Comparison of ENCODE assay signal across 8 cellular contexts in the genomic region with DNA sequence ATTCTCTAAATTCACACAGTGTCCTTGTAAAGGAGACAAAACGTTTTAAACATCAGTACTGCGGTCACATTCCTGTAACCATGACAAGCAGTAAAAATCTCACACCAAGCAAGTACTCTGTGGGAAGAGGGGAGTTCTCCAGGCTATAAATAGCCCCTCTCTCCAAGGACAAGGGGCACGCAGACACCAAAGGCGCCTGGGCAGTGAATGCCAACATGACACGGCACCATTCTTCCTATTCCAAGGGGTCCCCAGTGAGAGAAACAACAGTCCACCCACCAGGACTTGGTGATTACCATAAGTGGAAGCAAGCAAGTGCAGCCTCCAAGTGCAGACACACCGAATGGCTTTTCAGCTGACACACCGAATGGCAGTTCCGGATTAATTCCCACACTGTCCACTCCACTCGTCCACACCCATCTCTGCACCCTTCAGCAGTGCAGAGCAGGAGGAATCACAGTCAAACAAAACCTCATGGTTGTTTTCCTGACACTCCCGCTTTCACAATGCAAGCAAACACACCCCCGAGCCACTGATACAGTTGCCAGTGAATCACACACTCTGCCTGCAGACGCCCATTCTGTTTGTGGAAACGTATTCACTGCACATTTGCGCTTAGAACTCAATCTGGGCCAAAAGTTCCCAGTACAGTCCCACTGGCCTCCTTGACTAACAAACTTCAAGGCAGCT.
A peak's percentile ranks its signal among the peaks of the same experiment; 100 is the strongest.
DNase-seq lines count a peak whose midpoint lies in the region; ATAC-seq and TF ChIP-seq lines count a peak whose summit lies in the region.

No MANE protein-coding gene starts in this region.

- H3F3A ChIP-seq in OCI-LY1 (ENCODE audit: insufficient read depth, low read length), result 0 out of 2 replicates have a peak, but pooled peaks cover 5% of the 10 kb centered on the region

- H3K9me3 Mint-ChIP-seq in stimulated activated naive CD8-positive, alpha-beta T cell treated with anti-CD3 and anti-CD28 coated beads, Interleukin-15, Interleukin-2, amounts not matched to agents 100 ng/mL and 50 ng/mL, for 24 hours, result no peaks in the 10 kb centered on the region

- TF ChIP-seq CTCF in OCI-LY1 (IDR thresholded peaks at IDR 0.05; ENCODE audit: low read length), result no peak
- TF ChIP-seq CTCF in cardiac fibroblast (IDR thresholded peaks at IDR 0.05; ENCODE audit: low read depth, low read length), result no peak

- no peaks in the 10 kb centered on the region for H3K9me3 ChIP-seq in ES-I3 (ENCODE audit: control insufficient read depth, insufficient read depth, low read length)
- H3K9me3 ChIP-seq in OCI-LY1 (ENCODE audit: low read length), result no peaks in the 10 kb centered on the region

- H3K9ac ChIP-seq in ES-I3 (ENCODE audit: low read depth, low read length) (peak overlapping the region; percentile 82; the same call in 1 of the 2 replicates), OCI-LY1 (ENCODE audit: low read length) (peak overlapping the region; percentile 18; the same call in 1 of the 2 replicates)

- H3K4me3 ChIP-seq in OCI-LY1 (ENCODE audit: low read depth, low read length, poor library complexity, severe bottlenecking) (peak overlapping the region; percentile 80), cardiac fibroblast (replicated peaks in 1 of 2; ENCODE audit: low read depth in 2 of 2, low read length in 2 of 2) (peak overlapping the region; percentile 82 to 90)

- peaks cover 42% of the 10 kb centered on the region for H3K4me1 ChIP-seq in ES-I3 (ENCODE audit: insufficient read depth, low read length)
- H3K4me1 ChIP-seq in OCI-LY1 (ENCODE audit: insufficient read depth, low read length, severe bottlenecking), result peaks cover 54% of the 10 kb centered on the region

- H3K27ac ChIP-seq in OCI-LY1 (ENCODE audit: low read depth, low read length, poor library complexity, severe bottlenecking) (no peak overlapping the region), layer of hippocampus (ENCODE audit: low read depth, low read length) (peak overlapping the region; percentile 90)

- peak overlapping the region; percentile 91 for H3K4me2 ChIP-seq in OCI-LY1 (ENCODE audit: low read length)

- H3K36me3 Mint-ChIP-seq in stimulated activated naive CD8-positive, alpha-beta T cell treated with anti-CD3 and anti-CD28 coated beads, Interleukin-15, Interleukin-2, amounts not matched to agents 100 ng/mL and 50 ng/mL, for 24 hours (ENCODE audit: low read depth), result peaks cover 4% of the 10 kb centered on the region

- no peaks in the 10 kb centered on the region; the same call in 1 of the 2 replicates for H3K27me3 ChIP-seq in OCI-LY1 (ENCODE audit: insufficient read depth, low read length)
- H3K27me3 ChIP-seq in layer of hippocampus (ENCODE audit: control insufficient read depth, insufficient read depth, low read length), result no peaks in the 10 kb centered on the region

- H3K9me2 ChIP-seq in OCI-LY1 (ENCODE audit: low read depth, low read length), result no peaks in the 10 kb centered on the region

- H3K27me3 Mint-ChIP-seq in stimulated activated naive CD8-positive, alpha-beta T cell treated with anti-CD3 and anti-CD28 coated beads, Interleukin-15, Interleukin-2, amounts not matched to agents 100 ng/mL and 50 ng/mL, for 24 hours, result no peaks in the 10 kb centered on the region

- H4K20me1 ChIP-seq in OCI-LY1 (ENCODE audit: insufficient read depth, low read length), result no peaks in the 10 kb centered on the region

- peaks cover 80% of the 10 kb centered on the region for H3K4me1 Mint-ChIP-seq in stimulated activated naive CD8-positive, alpha-beta T cell treated with anti-CD3 and anti-CD28 coated beads, Interleukin-15, Interleukin-2, amounts not matched to agents 100 ng/mL and 50 ng/mL, for 24 hours (ENCODE audit: low read depth)

- no peaks in the 10 kb centered on the region for H3K36me3 ChIP-seq in ES-I3 (ENCODE audit: insufficient read depth, low read length)
- peaks cover 6% of the 10 kb centered on the region for H3K36me3 ChIP-seq in OCI-LY1 (ENCODE audit: insufficient read depth, low read length)

- ATAC-seq in HG03442 (IDR thresholded peaks at IDR 0.05; ENCODE audit: unreplicated experiment), result no peak

- H3K27ac Mint-ChIP-seq in stimulated activated naive CD8-positive, alpha-beta T cell treated with anti-CD3 and anti-CD28 coated beads, Interleukin-15, Interleukin-2, amounts not matched to agents 100 ng/mL and 50 ng/mL, for 24 hours, result peak overlapping the region; percentile 74

- peak overlapping the region; percentile 90 for H3K4me3 Mint-ChIP-seq in stimulated activated naive CD8-positive, alpha-beta T cell treated with anti-CD3 and anti-CD28 coated beads, Interleukin-15, Interleukin-2, amounts not matched to agents 100 ng/mL and 50 ng/mL, for 24 hours

- no peak overlapping the region for H2AFZ ChIP-seq in OCI-LY1 (ENCODE audit: low read length)

- H3K79me2 ChIP-seq in OCI-LY1 (ENCODE audit: insufficient read depth, low read length), result peaks cover 6% of the 10 kb centered on the region

- peak; percentile 83 to 91 for DNase-seq in cardiac fibroblast (ENCODE audit: low read depth in 2 of 2)
- no peak for DNase-seq in activated CD4-positive, CD25-positive, alpha-beta regulatory T cell (lab: John Stamatoyannopoulos, UW)
- no peak for DNase-seq in T-helper 9 cell

Comparison
In these comparisons a context has a peak if more than half of its experiments do, and no peak if none do; other contexts are left out.
1. DNase-seq: peak in cardiac fibroblast (2 of 2); none in activated CD4-positive, CD25-positive, alpha-beta regulatory T cell (0 of 4) and T-helper 9 cell (single experiment).